Comparison of ENCODE assay signal across 8 cellular contexts in the genomic region with DNA sequence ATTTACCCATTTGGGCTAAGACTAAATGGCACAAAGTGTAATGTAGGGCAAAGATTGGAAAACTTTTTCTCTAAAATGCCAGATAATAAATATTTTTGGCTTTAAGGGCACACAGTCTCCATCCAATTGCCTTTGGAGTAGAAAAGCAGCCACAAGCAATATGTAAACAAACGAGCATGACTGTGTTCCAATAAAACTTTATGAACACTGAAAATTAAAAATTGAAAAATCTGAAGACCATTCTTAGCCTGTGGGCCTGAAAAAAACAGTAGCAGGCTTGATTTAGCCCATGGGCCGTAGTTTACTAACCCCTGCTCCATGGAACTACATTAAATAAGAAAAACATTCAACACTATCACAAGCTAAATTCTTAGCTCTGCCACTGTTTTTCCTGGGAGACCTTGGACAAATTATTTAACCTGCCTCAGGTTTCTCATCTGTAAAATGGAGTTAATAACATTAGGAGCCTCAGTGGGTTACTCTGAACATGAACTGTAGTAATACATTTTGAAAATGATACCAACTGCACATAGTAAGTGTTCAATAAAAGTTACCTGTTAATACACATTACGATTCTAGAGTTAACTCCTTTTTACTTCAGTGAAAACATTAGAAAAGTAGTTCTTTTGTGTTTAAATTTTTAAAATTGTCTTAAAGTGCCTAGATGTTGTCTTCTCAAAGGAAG. TPM values are rescaled to one million over a fixed set of nuclear protein-coding genes. Genes with fewer than 3 reads are reported as not detected.
DNase-seq lines count a peak whose midpoint lies in the region; ATAC-seq, FAIRE-seq and TF ChIP-seq lines count a peak whose summit lies in the region.

No MANE protein-coding gene starts in this region.

- no peaks in the 10 kb centered on the region for H3K27me3 ChIP-seq in RWPE2 (ENCODE audit: insufficient read depth, poor library complexity, severe bottlenecking)
- no peaks in the 10 kb centered on the region for H3K27me3 ChIP-seq in fibroblast of lung (ENCODE audit: control insufficient read depth, insufficient read depth, low read length)
- H3K27me3 ChIP-seq in skeletal muscle tissue (ENCODE audit: control insufficient read depth in 3 of 3, insufficient read depth in 3 of 3, low read length in 3 of 3), result no peaks in the 10 kb centered on the region

- H3K27ac ChIP-seq in RWPE2 (ENCODE audit: poor library complexity, severe bottlenecking) (peak overlapping the region; percentile 56), fibroblast of lung (ENCODE audit: insufficient read depth, low read length) (no peak overlapping the region), skeletal muscle tissue (ENCODE audit: low read depth, low read length) (no peak overlapping the region)

- H3K4me1 ChIP-seq in RWPE2 (ENCODE audit: insufficient read depth, poor library complexity, severe bottlenecking) (peaks cover 13% of the 10 kb centered on the region), fibroblast of lung (ENCODE audit: control insufficient read depth, extremely low read depth, insufficient read depth, low read length) (peaks cover 6% of the 10 kb centered on the region), skeletal muscle tissue (ENCODE audit: control insufficient read depth in 3 of 3, insufficient read depth in 3 of 3, low read length in 3 of 3) (peaks cover 0 to 12% (median 5%) of the 10 kb centered on the region in 3 donors)

- TF ChIP-seq CTCF in RWPE2 (IDR thresholded peaks at IDR 0.05; ENCODE audit: poor library complexity, severe bottlenecking) (no peak), fibroblast of lung (conservative IDR thresholded peaks at IDR 0.05 in 1 of 2, IDR thresholded peaks at IDR 0.05 in 1 of 2; ENCODE audit: low read depth in 1 of 2, low read length in 2 of 2) (no peak)

- no peaks in the 10 kb centered on the region for H4K20me1 ChIP-seq in fibroblast of lung (ENCODE audit: control insufficient read depth, extremely low read depth, insufficient read depth, low read length)

- peak overlapping the region; percentile 99 for H2AFZ ChIP-seq in fibroblast of lung (ENCODE audit: low read length)

- H3K9ac ChIP-seq in fibroblast of lung (ENCODE audit: insufficient read depth, low read length) (no peak overlapping the region), skeletal muscle tissue (ENCODE audit: low read depth in 1 of 3, low read length in 3 of 3) (peak overlapping the region in 1 of 3 donors; percentile 11)

- ATAC-seq in RWPE2 (ENCODE audit: low read depth) (no peak), HG03520 (IDR thresholded peaks at IDR 0.05; ENCODE audit: unreplicated experiment) (no peak), GM19328 (IDR thresholded peaks at IDR 0.05; ENCODE audit: unreplicated experiment) (no peak)

- H3K9me3 ChIP-seq in RWPE2 (ENCODE audit: severe bottlenecking), result no peaks in the 10 kb centered on the region
- H3K9me3 ChIP-seq in fibroblast of lung (ENCODE audit: control insufficient read depth, insufficient read depth, low read depth, low read length), result no peaks in the 10 kb centered on the region
- H3K9me3 ChIP-seq in skeletal muscle tissue (ENCODE audit: control insufficient read depth in 3 of 3, low read length in 3 of 3), result no peaks in the 10 kb centered on the region

- peak overlapping the region; percentile 98 for H3K4me2 ChIP-seq in fibroblast of lung (ENCODE audit: extremely low read depth, insufficient read depth, low read length)

- FAIRE-seq in GM12892 (lab: Jason Lieb, UNC), result peak; percentile 42

- no peak for TF ChIP-seq POLR2A in GM12892 (IDR thresholded peaks at IDR 0.05; ENCODE audit: low read depth, low read length)

- DNase-seq in GM12892 (ENCODE audit: insufficient read length) (no peak), RWPE2 (ENCODE audit: low spot score) (no peak), fibroblast of lung (ENCODE audit: low read depth in 2 of 2) (no peak), head of caudate nucleus (no peak), kidney glomerular epithelial cell (lab: John Stamatoyannopoulos, UW) (no peak)

- intact Hi-C loops in head of caudate nucleus (cut with DNase I), result no loop called here

- no peaks in the 10 kb centered on the region for H3K36me3 ChIP-seq in RWPE2 (ENCODE audit: low read depth)
- no peaks in the 10 kb centered on the region for H3K36me3 ChIP-seq in fibroblast of lung (ENCODE audit: control insufficient read depth, insufficient read depth, low read length)
- H3K36me3 ChIP-seq in skeletal muscle tissue (ENCODE audit: control insufficient read depth in 3 of 3, insufficient read depth in 3 of 3, low read length in 3 of 3), result no peaks in the 10 kb centered on the region

- H3K79me2 ChIP-seq in fibroblast of lung (ENCODE audit: control insufficient read depth, insufficient read depth, low read length), result no peaks in the 10 kb centered on the region

- H3K4me3 ChIP-seq in RWPE2 (ENCODE audit: severe bottlenecking) (peak overlapping the region; percentile 78), fibroblast of lung (replicated peaks in 1 of 4; ENCODE audit: control extremely low read depth in 1 of 4, insufficient read depth in 1 of 4, low read depth in 3 of 4, low read length in 4 of 4) (peak overlapping the region; percentile 80 to 89 (median 86)), skeletal muscle tissue (ENCODE audit: low read length in 3 of 3) (peak overlapping the region; percentile 89 to 97 (median 92))

RNA-seq across cellular contexts. Expression of a gene that starts 1.3 kb away (rescaled TPM):
- polyA plus RNA-seq in GM12892 (2012; ENCODE audit: missing spikeins), result 60.0 TPM
- 10.0 and 11.4 TPM in 2 replicates for total RNA-seq in fibroblast of lung
- polyA plus RNA-seq in fibroblast of lung, result 2.9 and 4.2 TPM in 2 replicates
- 2.2 and 3.9 TPM in 2 replicates for polyA plus RNA-seq in fibroblast of lung (2012)
- polyA minus RNA-seq in fibroblast of lung (ENCODE audit: low replicate concordance), result 1.1 and 3.7 TPM in 2 replicates
- 2.1 TPM for total RNA-seq in skeletal muscle tissue

RNA-seq across cellular contexts. Expression of a gene that starts 26.7 kb away (rescaled TPM):
- 34.5 TPM for polyA plus RNA-seq in GM12892 (2012; ENCODE audit: missing spikeins)
- 10.3 and 12.9 TPM in 2 replicates for total RNA-seq in fibroblast of lung
- 5.2 and 7.6 TPM in 2 replicates for polyA plus RNA-seq in fibroblast of lung
- 5.3 and 6.6 TPM in 2 replicates for polyA plus RNA-seq in fibroblast of lung (2012)
- 1.3 TPM in 1 of 2 replicates, not detected in the other for polyA minus RNA-seq in fibroblast of lung (ENCODE audit: low replicate concordance)
- 20.4 TPM for total RNA-seq in skeletal muscle tissue
